ENCODE assay signal across 16 cellular contexts in genomic region chr7:54722502-54722901, GRCh38. TPM values are rescaled to one million over a fixed set of nuclear protein-coding genes. Genes with fewer than 3 reads are reported as not detected.
DNase-seq lines count a peak whose midpoint lies in the region; ATAC-seq and TF ChIP-seq lines count a peak whose summit lies in the region.
"Had no signal": no experiment of that assay in that cellular context is flagged by ENCODE, and none has a peak within 500 bp of the region (broad histone marks: within the 10 kb centered on the region; RNA-seq: fewer than 3 reads in every experiment).

No MANE protein-coding gene starts in this region.

- H3K27me3 Mint-ChIP-seq in GM23338 (ENCODE audit: insufficient read depth, low read depth, poor library complexity): peaks cover 6% of the 10 kb centered on the region

- no peaks in the 10 kb centered on the region for H4K20me1 ChIP-seq in GM23338 (replicated peaks; ENCODE audit: insufficient read depth)
- H4K20me1 ChIP-seq: BLaER1 treated with 17β-estradiol and CSF1 and Interleukin-3, amounts not matched to agents 10 nM and 100 nM had no signal

- CTCF ChIA-PET in Panc1 (lab: Charles Lee): no interaction called here

- H3K4me1 ChIP-seq in GM23338 (ENCODE audit: insufficient read depth) (no peaks in the 10 kb centered on the region), Panc1 (ENCODE audit: control insufficient read depth, insufficient read depth, low read length) (no peaks in the 10 kb centered on the region)
- H3K4me1 ChIP-seq: BLaER1 treated with 17β-estradiol and CSF1 and Interleukin-3, amounts not matched to agents 10 nM and 100 nM; Caco-2 had no signal

- H3K9me3 Mint-ChIP-seq in GM23338: peaks cover 7% of the 10 kb centered on the region; the same call in 2 of the 3 replicates
- H3K9me3 Mint-ChIP-seq in stimulated activated effector memory CD8-positive, alpha-beta T cell treated with anti-CD3 and anti-CD28 coated beads, Interleukin-12 subunit alpha, Interleukin-12 subunit beta, amount 100 ng/mL, for 72 hours: peaks cover 14% of the 10 kb centered on the region

- H3K4me3 Mint-ChIP-seq in GM23338: no peak overlapping the region
- H3K4me3 Mint-ChIP-seq in stimulated activated effector memory CD8-positive, alpha-beta T cell treated with anti-CD3 and anti-CD28 coated beads, Interleukin-12 subunit alpha, Interleukin-12 subunit beta, amount 100 ng/mL, for 72 hours: no peak overlapping the region
- H3K4me3 Mint-ChIP-seq: CD4-positive, alpha-beta T cell; CD8-positive, alpha-beta T cell had no signal

- no peak overlapping the region for H3K4me2 ChIP-seq in GM23338
- H3K4me2 ChIP-seq: BLaER1 treated with 17β-estradiol and CSF1 and Interleukin-3, amounts not matched to agents 10 nM and 100 nM had no signal

- no peaks in the 10 kb centered on the region for H3K36me3 ChIP-seq in GM23338 (ENCODE audit: insufficient read depth)
- no peaks in the 10 kb centered on the region for H3K36me3 ChIP-seq in Panc1 (ENCODE audit: control insufficient read depth, insufficient read depth, low read length)
- H3K36me3 ChIP-seq: BLaER1 treated with 17β-estradiol and CSF1 and Interleukin-3, amounts not matched to agents 10 nM and 100 nM had no signal

- H3K27ac Mint-ChIP-seq in GM23338: no peak overlapping the region
- H3K27ac Mint-ChIP-seq in stimulated activated effector memory CD8-positive, alpha-beta T cell treated with anti-CD3 and anti-CD28 coated beads, Interleukin-12 subunit alpha, Interleukin-12 subunit beta, amount 100 ng/mL, for 72 hours: peak overlapping the region; percentile 15
- H3K27ac Mint-ChIP-seq: CD4-positive, alpha-beta T cell; CD8-positive, alpha-beta T cell had no signal

- H3K9me2 ChIP-seq in GM23338 (ENCODE audit: insufficient read depth): peaks cover 12% of the 10 kb centered on the region; the same call in 1 of the 2 replicates

- POLR2A ChIA-PET in Panc1 (lab: Charles Lee): no interaction called here

- ATAC-seq in GM23338: no peak
- peak; percentile 53 for ATAC-seq in Panc1
- no peak for ATAC-seq in stimulated activated effector memory CD8-positive, alpha-beta T cell treated with anti-CD3 and anti-CD28 coated beads, Interleukin-12 subunit alpha, Interleukin-12 subunit beta, amount 100 ng/mL, for 72 hours
- ATAC-seq in HG03280 (IDR thresholded peaks at IDR 0.05; ENCODE audit: unreplicated experiment): no peak
- ATAC-seq: CD8-positive, alpha-beta T cell had no signal

- no peak for TF ChIP-seq CTCF in GM23338 (conservative IDR thresholded peaks at IDR 0.05; ENCODE audit: low read depth in 2 of 2)
- no peak for TF ChIP-seq CTCF in Panc1 (IDR thresholded peaks at IDR 0.05)

- no peaks in the 10 kb centered on the region for H3K27me3 ChIP-seq in GM23338 (ENCODE audit: insufficient read depth)
- H3K27me3 ChIP-seq in Panc1 (ENCODE audit: control insufficient read depth, insufficient read depth, low read length): peaks cover 22% of the 10 kb centered on the region
- H3K27me3 ChIP-seq: BLaER1 treated with 17β-estradiol and CSF1 and Interleukin-3, amounts not matched to agents 10 nM and 100 nM had no signal

- intact Hi-C loops in Panc1 (cut with micrococcal nuclease; ENCODE audit: unreplicated experiment): no loop called here

- in situ Hi-C loops in Panc1 (cut with HindIII; ENCODE audit: low pct_unique_long_range_greater_than_20kb, low sequenced_read_pairs): no loop called here

- DNase-seq in GM23338 (ENCODE audit: low spot score) (no peak), Panc1 (ENCODE audit: low read depth, low spot score) (no peak), ureter (ENCODE audit: low spot score) (no peak)
- DNase-seq in stimulated activated effector memory CD8-positive, alpha-beta T cell treated with anti-CD3 and anti-CD28 coated beads, Interleukin-12 subunit alpha, Interleukin-12 subunit beta, amount 100 ng/mL, for 72 hours (ENCODE audit: low spot score in 2 of 2): no peak
- no peak for DNase-seq in stimulated activated CD4-positive, alpha-beta T cell treated with anti-CD3 and anti-CD28 coated beads, Interleukin-2, amount 100 ng/mL, for 24 hours
- DNase-seq: 8988T; ACHN; Caco-2; Calu3; CD4-positive, alpha-beta T cell; CD8-positive, alpha-beta T cell; DMS79 treated with DMSO at 0.1 percent for 48 hours; GF-D8 had no signal

- peak overlapping the region; percentile 87 for H2AFZ ChIP-seq in GM23338

- H3K79me2 ChIP-seq in GM23338 (replicated peaks; ENCODE audit: insufficient read depth): no peaks in the 10 kb centered on the region

- H3K27ac ChIP-seq in GM23338 (ENCODE audit: low read depth) (no peak overlapping the region), Panc1 (ENCODE audit: low read length) (no peak overlapping the region)
- H3K27ac ChIP-seq: BLaER1 treated with 17β-estradiol and CSF1 and Interleukin-3, amounts not matched to agents 10 nM and 100 nM; C4-2B had no signal

- no TSS peak for BruUV-seq in Panc1 (replicated peaks; lab: Mats Ljungman, UMichigan)

- no peaks in the 10 kb centered on the region for H3K4me1 Mint-ChIP-seq in GM23338
- H3K4me1 Mint-ChIP-seq in stimulated activated effector memory CD8-positive, alpha-beta T cell treated with anti-CD3 and anti-CD28 coated beads, Interleukin-12 subunit alpha, Interleukin-12 subunit beta, amount 100 ng/mL, for 72 hours: no peaks in the 10 kb centered on the region

- no peaks in the 10 kb centered on the region for H3F3A ChIP-seq in GM23338 (replicated peaks; ENCODE audit: low read depth)

- no peaks in the 10 kb centered on the region for H3K9me3 ChIP-seq in Panc1 (ENCODE audit: control insufficient read depth, insufficient read depth, low read depth, low read length)
- H3K9me3 ChIP-seq: BLaER1 treated with 17β-estradiol and CSF1 and Interleukin-3, amounts not matched to agents 10 nM and 100 nM had no signal

- H3K4me3 ChIP-seq in GM23338: no peak overlapping the region
- no peak overlapping the region for H3K4me3 ChIP-seq in Panc1 (ENCODE audit: low read depth in 2 of 2, low read length in 2 of 2)
- H3K4me3 ChIP-seq: BLaER1 treated with 17β-estradiol and CSF1 and Interleukin-3, amounts not matched to agents 10 nM and 100 nM had no signal

- H3K36me3 Mint-ChIP-seq in GM23338 (ENCODE audit: low read depth): no peaks in the 10 kb centered on the region
- H3K36me3 Mint-ChIP-seq in stimulated activated effector memory CD8-positive, alpha-beta T cell treated with anti-CD3 and anti-CD28 coated beads, Interleukin-12 subunit alpha, Interleukin-12 subunit beta, amount 100 ng/mL, for 72 hours: no peaks in the 10 kb centered on the region
- H3K36me3 Mint-ChIP-seq: CD8-positive, alpha-beta T cell had no signal

TF ChIP-seq in GM23338, 12 proteins besides CTCF, POLR2A, EP300 and RAD21 (continues in another document):
- TF ChIP-seq ZNF331 (CRISPR knock-in tag; IDR thresholded peaks at IDR 0.05; ENCODE audit: low read depth): no peak
- no peak for TF ChIP-seq NANOG (IDR thresholded peaks at IDR 0.05; ENCODE audit: borderline replicate concordance)
- TF ChIP-seq REST (IDR thresholded peaks at IDR 0.05; ENCODE audit: unreplicated experiment): no peak
- no peak for TF ChIP-seq ETS1 (IDR thresholded peaks at IDR 0.05)
- TF ChIP-seq EZH2 (IDR thresholded peaks at IDR 0.05; ENCODE audit: low read depth, unreplicated experiment): no peak
- TF ChIP-seq EZH2phosphoT487 (IDR thresholded peaks at IDR 0.05; ENCODE audit: unreplicated experiment): no peak
- no peak for TF ChIP-seq CREB1 (CRISPR knock-in tag; IDR thresholded peaks at IDR 0.05; ENCODE audit: low read depth)
- no peak for TF ChIP-seq POLR2AphosphoS5 (IDR thresholded peaks at IDR 0.05; ENCODE audit: low read depth)
- no peak for TF ChIP-seq JUNB (IDR thresholded peaks at IDR 0.05; ENCODE audit: unreplicated experiment)
- TF ChIP-seq ZNF114 (CRISPR knock-in tag; IDR thresholded peaks at IDR 0.05): no peak
- no peak for TF ChIP-seq STAT1 (IDR thresholded peaks at IDR 0.05; ENCODE audit: unreplicated experiment)

RNA-seq across cellular contexts. Expression of gene SEC61G, which starts 36.5 kb away (rescaled TPM):
- total RNA-seq in GM23338 (2014; rRNA removed; shearing (Covaris generic)): 350 and 503 TPM in 2 replicates
- polyA plus RNA-seq in GM23338 (2016; fragmentation: Nextera tagmentation; extraction: Ambion mirVana): 483 and 497 TPM in 2 replicates
- total RNA-seq in Panc1 (2021; ENCODE audit: unreplicated experiment) (197 TPM), ureter (59.2 TPM)
- polyA plus RNA-seq in Panc1 (2012; ENCODE audit: insufficient read length): 325 TPM
